Comparison of ENCODE assay signal across 21 cellular contexts in the genomic region with DNA sequence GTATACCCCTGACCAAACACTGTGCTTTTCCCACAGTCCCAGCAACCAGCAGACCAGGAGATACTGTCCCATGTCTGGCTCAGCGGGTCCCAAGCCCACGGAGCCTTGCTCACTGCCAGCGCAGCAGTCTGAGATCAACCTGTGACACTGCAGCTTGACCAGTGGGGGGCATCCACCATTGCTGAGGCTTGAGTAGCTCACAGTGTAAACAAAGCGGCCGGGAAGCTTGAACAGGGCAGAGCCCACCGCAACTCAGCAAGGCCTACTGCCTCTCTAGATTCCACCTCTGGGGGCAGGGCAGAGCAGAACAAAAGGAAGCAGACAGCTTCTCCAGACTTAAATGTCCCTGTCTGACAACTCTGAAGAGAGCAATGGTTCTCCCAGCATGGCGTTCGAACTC. TPM values are rescaled to one million over a fixed set of nuclear protein-coding genes. Genes with fewer than 3 reads are reported as not detected.
DNase-seq lines count a peak whose midpoint lies in the region; TF ChIP-seq lines count a peak whose summit lies in the region.
"Had no signal": no experiment of that assay in that cellular context is flagged by ENCODE, and none has a peak within 500 bp of the region (broad histone marks: within the 10 kb centered on the region; RNA-seq: fewer than 3 reads in every experiment).

No MANE protein-coding gene starts in this region.

- H4K8ac ChIP-seq in trophoblast cell (ENCODE audit: low read depth, low read length): no peak overlapping the region

- no peak overlapping the region for H3K23ac ChIP-seq in trophoblast cell (ENCODE audit: low read length)

- intact Hi-C loops in activated CD4-positive, alpha-beta memory T cell treated with anti-CD3 and anti-CD28 coated beads for 36 hours (cut with micrococcal nuclease): no loop called here
- intact Hi-C loops in esophagus muscularis mucosa (cut with DNase I): no loop called here

- no peak overlapping the region for H2AFZ ChIP-seq in Karpas-422 (ENCODE audit: low read length)
- no peak overlapping the region for H2AFZ ChIP-seq in trophoblast cell (ENCODE audit: insufficient read depth, low read length, poor library complexity)
- H2AFZ ChIP-seq in GM23248: no peak overlapping the region

- H2BK120ac ChIP-seq in trophoblast cell (ENCODE audit: insufficient read depth, low read length, poor library complexity): no peak overlapping the region

- H3K79me1 ChIP-seq in trophoblast cell (ENCODE audit: low read length): no peaks in the 10 kb centered on the region

- no peaks in the 10 kb centered on the region for H3K4me1 Mint-ChIP-seq in chondrocyte (ENCODE audit: low read depth)
- no peaks in the 10 kb centered on the region for H3K4me1 Mint-ChIP-seq in activated CD4-positive, alpha-beta memory T cell treated with anti-CD3 and anti-CD28 coated beads for 36 hours (ENCODE audit: low read depth)
- H3K4me1 Mint-ChIP-seq: nephron had no signal

- H3K9me2 ChIP-seq in Karpas-422 (replicated peaks; ENCODE audit: insufficient read depth, low read length): no peaks in the 10 kb centered on the region
- no peaks in the 10 kb centered on the region for H3K9me2 ChIP-seq in GM23248 (ENCODE audit: insufficient read depth)

- H3K14ac ChIP-seq in trophoblast cell (ENCODE audit: low read length): no peak overlapping the region

- no peak overlapping the region for H3K4me3 ChIP-seq in GM12864 (ENCODE audit: low read depth, low read length)
- H3K4me3 ChIP-seq in Karpas-422 (ENCODE audit: low read length): no peak overlapping the region
- H3K4me3 ChIP-seq in trophoblast cell (ENCODE audit: low read depth, low read length): no peak overlapping the region
- no peak overlapping the region for H3K4me3 ChIP-seq in GM23248
- no peak overlapping the region for H3K4me3 ChIP-seq in esophagus muscularis mucosa
- H3K4me3 ChIP-seq: ascending aorta had no signal

- H3K4me2 ChIP-seq in Karpas-422 (ENCODE audit: low read depth, low read length, poor library complexity, severe bottlenecking) (no peak overlapping the region), trophoblast cell (ENCODE audit: low read length) (no peak overlapping the region), GM23248 (ENCODE audit: unreplicated experiment) (no peak overlapping the region)

- no peaks in the 10 kb centered on the region for H3F3A ChIP-seq in GM23248 (ENCODE audit: insufficient read depth)

- peak; percentile 27 for TF ChIP-seq CTCF in GM12864 (IDR thresholded peaks at IDR 0.05; ENCODE audit: low read depth, low read length, missing control alignments)
- TF ChIP-seq CTCF in chondrocyte (IDR thresholded peaks at IDR 0.05): peak; percentile 25
- no peak for TF ChIP-seq CTCF in esophagus muscularis mucosa (IDR thresholded peaks at IDR 0.05)

- H3K9me3 ChIP-seq in Karpas-422 (ENCODE audit: low read length): no peaks in the 10 kb centered on the region
- H3K9me3 ChIP-seq in trophoblast cell (ENCODE audit: insufficient read depth, low read depth, low read length): peaks cover 5% of the 10 kb centered on the region
- H3K9me3 ChIP-seq in GM23248 (ENCODE audit: low read depth): no peaks in the 10 kb centered on the region
- H3K9me3 ChIP-seq in esophagus muscularis mucosa: no peaks in the 10 kb centered on the region

- H3K9me3 Mint-ChIP-seq in chondrocyte (ENCODE audit: low read depth): peaks cover 29% of the 10 kb centered on the region
- H3K9me3 Mint-ChIP-seq in activated CD4-positive, alpha-beta memory T cell treated with anti-CD3 and anti-CD28 coated beads for 36 hours: peaks cover 13% of the 10 kb centered on the region

- no peak for DNase-seq in GM12864 (ENCODE audit: low read depth)
- peak; percentile 41 for DNase-seq in Karpas-422
- DNase-seq in chondrocyte (ENCODE audit: low spot score): no peak
- peak; percentile 15 to 49 for DNase-seq in trophoblast cell
- DNase-seq in GM23248: no peak
- DNase-seq in activated CD4-positive, alpha-beta memory T cell treated with anti-CD3 and anti-CD28 coated beads for 36 hours: no peak
- no peak for DNase-seq in esophagus muscularis mucosa (ENCODE audit: extremely low spot score)
- DNase-seq: activated CD4-positive, alpha-beta T cell treated with anti-CD3 and anti-CD28 coated beads, Interleukin-2, amount 50 U/mL, for 4 hours; activated naive CD4-positive, alpha-beta T cell; activated T-cell treated with anti-CD3 and anti-CD28 coated beads for 4 hours; Calu3; HCEC 1CT; hypothalamus; left cardiac atrium; small intestine; stimulated activated CD4-positive, alpha-beta T cell treated with anti-CD3 and anti-CD28 coated beads, Interleukin-4, amount 100 ng/mL, for 24 hours; SW 1271 had no signal

- WGBS in trophoblast cell (ENCODE audit: extremely low coverage, insufficient coverage, insufficient read length): no CpG with 5 or more reads among the region's 8 CpGs
- WGBS in GM23248 (ENCODE audit: low coverage in 1 of 2, low lambda C conversion rate in 2 of 2, missing lambda C conversion rate in 2 of 2), 2 experiments: 96% methylated on average over 8 of the region's 8 CpGs
- WGBS in esophagus muscularis mucosa: 83% methylated on average over 1 of the region's 8 CpGs

- H4K20me1 ChIP-seq in Karpas-422 (ENCODE audit: insufficient read depth, low read depth, low read length) (no peaks in the 10 kb centered on the region), GM23248 (ENCODE audit: insufficient read depth) (no peaks in the 10 kb centered on the region)

- no peak overlapping the region for H3K4ac ChIP-seq in trophoblast cell (ENCODE audit: low read depth, low read length)

- CTCF ChIA-PET in activated CD4-positive, alpha-beta memory T cell treated with anti-CD3 and anti-CD28 coated beads for 36 hours (lab: Charles Lee): no interaction called here

- H4K12ac ChIP-seq in trophoblast cell (ENCODE audit: low read depth, low read length): no peak overlapping the region

- no peak overlapping the region for H3K27ac Mint-ChIP-seq in chondrocyte (ENCODE audit: unreplicated experiment)
- H3K27ac Mint-ChIP-seq in activated CD4-positive, alpha-beta memory T cell treated with anti-CD3 and anti-CD28 coated beads for 36 hours: no peak overlapping the region
- H3K27ac Mint-ChIP-seq: mesothelial cell of epicardium, nephron had no signal

- H3K9ac ChIP-seq in Karpas-422 (ENCODE audit: low read length) (no peak overlapping the region), trophoblast cell (ENCODE audit: low read length) (no peak overlapping the region), GM23248 (no peak overlapping the region)

- H2BK12ac ChIP-seq in trophoblast cell (ENCODE audit: low read length): no peak overlapping the region

- no peak overlapping the region for H2AK5ac ChIP-seq in trophoblast cell (ENCODE audit: low read length)

- H3K4me1 ChIP-seq in Karpas-422 (ENCODE audit: low read length) (no peaks in the 10 kb centered on the region), trophoblast cell (ENCODE audit: control insufficient read depth in 1 of 2, insufficient read depth in 2 of 2, low read length in 2 of 2) (no peaks in the 10 kb centered on the region), GM23248 (ENCODE audit: insufficient read depth) (no peaks in the 10 kb centered on the region), esophagus muscularis mucosa (no peaks in the 10 kb centered on the region)
- H3K4me1 ChIP-seq: ascending aorta had no signal

- H3K27me3 ChIP-seq in Karpas-422 (ENCODE audit: low read length) (no peaks in the 10 kb centered on the region; the same call in 1 of the 2 replicates), trophoblast cell (ENCODE audit: insufficient read depth, low read length) (no peaks in the 10 kb centered on the region), GM23248 (replicated peaks; ENCODE audit: insufficient read depth) (no peaks in the 10 kb centered on the region), esophagus muscularis mucosa (no peaks in the 10 kb centered on the region)
- H3K27me3 ChIP-seq: ascending aorta had no signal

- H3K27me3 Mint-ChIP-seq in chondrocyte (ENCODE audit: low read depth): no peaks in the 10 kb centered on the region
- no peaks in the 10 kb centered on the region for H3K27me3 Mint-ChIP-seq in activated CD4-positive, alpha-beta memory T cell treated with anti-CD3 and anti-CD28 coated beads for 36 hours

- H3K36me3 ChIP-seq in Karpas-422 (ENCODE audit: insufficient read depth, low read length) (no peaks in the 10 kb centered on the region), trophoblast cell (ENCODE audit: control insufficient read depth in 1 of 2, insufficient read depth in 2 of 2, low read length in 2 of 2) (peaks cover 6 to 14% of the 10 kb centered on the region in 2 experiments), GM23248 (ENCODE audit: low read depth) (peaks cover 42% of the 10 kb centered on the region), esophagus muscularis mucosa (peaks cover 0 to 25% (median 6%) of the 10 kb centered on the region in 4 donors)

- no peaks in the 10 kb centered on the region for H3K79me2 ChIP-seq in Karpas-422 (ENCODE audit: low read length)
- no peaks in the 10 kb centered on the region for H3K79me2 ChIP-seq in trophoblast cell (ENCODE audit: control insufficient read depth, insufficient read depth, low read length, poor library complexity)
- no peaks in the 10 kb centered on the region for H3K79me2 ChIP-seq in GM23248 (ENCODE audit: insufficient read depth)

- in situ Hi-C loops in GM23248 (cut with MboI): no loop called here

- no peak overlapping the region for H3K4me3 Mint-ChIP-seq in chondrocyte (ENCODE audit: unreplicated experiment)
- no peak overlapping the region for H3K4me3 Mint-ChIP-seq in activated CD4-positive, alpha-beta memory T cell treated with anti-CD3 and anti-CD28 coated beads for 36 hours
- H3K4me3 Mint-ChIP-seq: mesothelial cell of epicardium, nephron had no signal

- TF ChIP-seq EP300 in esophagus muscularis mucosa (IDR thresholded peaks at IDR 0.05): no peak

- H3K36me3 Mint-ChIP-seq in chondrocyte (ENCODE audit: low read depth): peaks cover 40% of the 10 kb centered on the region
- H3K36me3 Mint-ChIP-seq in activated CD4-positive, alpha-beta memory T cell treated with anti-CD3 and anti-CD28 coated beads for 36 hours: no peaks in the 10 kb centered on the region

- H4K91ac ChIP-seq in trophoblast cell (ENCODE audit: low read depth, low read length): no peak overlapping the region

- no peak for TF ChIP-seq POLR2A in esophagus muscularis mucosa (IDR thresholded peaks at IDR 0.05; ENCODE audit: low read depth)

- no peak overlapping the region for H3K18ac ChIP-seq in trophoblast cell (ENCODE audit: low read length)

- H2BK5ac ChIP-seq in trophoblast cell (ENCODE audit: low read depth, low read length, poor library complexity): no peak overlapping the region

- POLR2A ChIA-PET in activated CD4-positive, alpha-beta memory T cell treated with anti-CD3 and anti-CD28 coated beads for 36 hours (lab: Charles Lee): no interaction called here

- H3K27ac ChIP-seq in Karpas-422 (ENCODE audit: low read length) (no peak overlapping the region), trophoblast cell (ENCODE audit: low read depth, low read length) (no peak overlapping the region), GM23248 (no peak overlapping the region), esophagus muscularis mucosa (replicated peaks in 1 of 4) (no peak overlapping the region)
- H3K27ac ChIP-seq: ascending aorta, RWPE1 had no signal

RNA-seq across cellular contexts. Expression of a gene that starts 58.1 kb away (rescaled TPM):
- total RNA-seq in Karpas-422 (2014; rRNA removed; shearing (Covaris generic); ENCODE audit: low replicate concordance): not detected in 2 replicates
- total RNA-seq in chondrocyte: not detected in 3 replicates
- 0.04 and 0.06 TPM in 2 replicates for polyA plus RNA-seq in trophoblast cell (2013)
- not detected in 2 replicates for total RNA-seq in GM23248 (2014; rRNA removed; shearing (Covaris generic))
- polyA plus RNA-seq in GM23248 (2016; fragmentation: Nextera tagmentation; extraction: Ambion mirVana): not detected in 2 replicates
- total RNA-seq in activated CD4-positive, alpha-beta memory T cell treated with anti-CD3 and anti-CD28 coated beads for 36 hours: not detected
- total RNA-seq in esophagus muscularis mucosa: 1 to 10 TPM in 3 of 4 donors, not detected in 1; 1.8 to 8.4 (median 3.4) TPM
- total RNA-seq: Calu3, mesothelial cell of epicardium had no signal

Comparison
In these comparisons a context has a peak if more than half of its experiments do, and no peak if none do; other contexts are left out.
1. DNase-seq: peak in Karpas-422 (single experiment) and trophoblast cell (2 of 2); none in GM12864 (single experiment), chondrocyte (single experiment), GM23248 (single experiment), activated CD4-positive, alpha-beta memory T cell treated with anti-CD3 and anti-CD28 coated beads for 36 hours (single experiment) and esophagus muscularis mucosa (single experiment).
2. CTCF ChIP-seq: peak in GM12864 (single experiment) and chondrocyte (single experiment); none in esophagus muscularis mucosa (0 of 3).